34 cellular contexts compared by ENCODE assay signal in genomic region chr1:30229960-30230359, GRCh38.
"Had no signal": no experiment of that assay in that cellular context is flagged by ENCODE, and none has a peak within 500 bp of the region (broad histone marks: within the 10 kb centered on the region; RNA-seq: fewer than 3 reads in every experiment).

No MANE protein-coding gene starts in this region.

- H3K9me3 Mint-ChIP-seq: activated B cell treated with CpG ODN at 0.5 μM for 24 hours; activated CD4-positive, alpha-beta memory T cell treated with anti-CD3 and anti-CD28 coated beads, Interleukin-2, amount 10 ng/mL, durations not matched to agents 7 days and 5 days; activated CD4-positive, alpha-beta T cell treated with anti-CD3 and anti-CD28 coated beads, Interleukin-2, amount 10 ng/mL, durations not matched to agents 7 days and 5 days; activated naive CD4-positive, alpha-beta T cell treated with anti-CD3 and anti-CD28 coated beads, Interleukin-2, amount 10 ng/mL, durations not matched to agents 7 days and 5 days; activated naive CD4-positive, alpha-beta T cell treated with anti-CD3 and anti-CD28 coated beads, Interleukin-2, amount 50 U/mL, for 24 hours; activated naive CD8-positive, alpha-beta T cell treated with anti-CD3 and anti-CD28 coated beads, Interleukin-2, amount 10 ng/mL, durations not matched to agents 7 days and 5 days; activated naive CD8-positive, alpha-beta T cell treated with anti-CD3 and anti-CD28 coated beads, Interleukin-2, amount 50 U/mL, for 24 hours; activated T-cell treated with anti-CD3 and anti-CD28 coated beads, Interleukin-2, amount 50 U/mL, for 24 hours; activated T-helper 2 cell treated with anti-CD3 and anti-CD28 coated beads, Interferon-gamma antibody, Interleukin-2, Interleukin-4, amounts not matched to agents 10 μg/mL and 5 μg/mL and 100 μg/mL, durations not matched to agents 14 hours and 24 hours and 36 hours; brain; central memory CD8-positive, alpha-beta T cell had no signal

- H3K27ac Mint-ChIP-seq: activated B cell treated with CpG ODN at 0.5 μM for 24 hours; activated CD4-positive, alpha-beta memory T cell treated with anti-CD3 and anti-CD28 coated beads, Interleukin-2, amount 10 ng/mL, durations not matched to agents 7 days and 5 days; activated CD4-positive, alpha-beta T cell treated with anti-CD3 and anti-CD28 coated beads for 36 hours; activated CD8-positive, alpha-beta memory T cell treated with anti-CD3 and anti-CD28 coated beads, Interleukin-2, amount 10 ng/mL, durations not matched to agents 7 days and 5 days; activated CD8-positive, alpha-beta T cell treated with anti-CD3 and anti-CD28 coated beads, Interleukin-2, amount 10 ng/mL, durations not matched to agents 7 days and 5 days; activated naive CD4-positive, alpha-beta T cell treated with anti-CD3 and anti-CD28 coated beads, Interleukin-2, amount 10 ng/mL, durations not matched to agents 7 days and 5 days; activated naive CD4-positive, alpha-beta T cell treated with anti-CD3 and anti-CD28 coated beads, Interleukin-2, amount 50 U/mL, for 24 hours; activated naive CD8-positive, alpha-beta T cell; activated naive CD8-positive, alpha-beta T cell treated with anti-CD3 and anti-CD28 coated beads, Interleukin-2, amount 10 ng/mL, durations not matched to agents 7 days and 5 days; activated naive CD8-positive, alpha-beta T cell treated with anti-CD3 and anti-CD28 coated beads, Interleukin-2, amount 50 U/mL, for 24 hours; activated T-cell treated with anti-CD3 and anti-CD28 coated beads, Interleukin-2, amount 50 U/mL, for 24 hours; activated T-helper 2 cell treated with anti-CD3 and anti-CD28 coated beads, Interferon-gamma antibody, Interleukin-2, Interleukin-4, amounts not matched to agents 10 μg/mL and 5 μg/mL and 100 μg/mL, durations not matched to agents 14 hours and 24 hours and 36 hours; brain had no signal

- H3K27me3 ChIP-seq: ascending aorta, cardiac muscle cell had no signal

- H3K4me3 ChIP-seq: ascending aorta, cardiac muscle cell had no signal

- ATAC-seq: activated CD4-positive, alpha-beta T cell treated with anti-CD3 and anti-CD28 coated beads for 36 hours; activated CD8-positive, alpha-beta memory T cell treated with anti-CD3 and anti-CD28 coated beads, Interleukin-2, amount 10 ng/mL, durations not matched to agents 7 days and 5 days; activated CD8-positive, alpha-beta T cell treated with anti-CD3 and anti-CD28 coated beads, Interleukin-2, amount 10 ng/mL, durations not matched to agents 7 days and 5 days; activated naive CD8-positive, alpha-beta T cell treated with anti-CD3 and anti-CD28 coated beads, Interleukin-2, amount 50 U/mL, for 24 hours; T-helper 17 cell had no signal

- DNase-seq: activated B cell treated with CpG ODN at 0.5 μM for 24 hours; activated CD4-positive, alpha-beta memory T cell treated with anti-CD3 and anti-CD28 coated beads, Interleukin-2, amount 10 ng/mL, durations not matched to agents 7 days and 5 days; activated CD4-positive, alpha-beta T cell treated with anti-CD3 and anti-CD28 coated beads for 36 hours; activated CD4-positive, alpha-beta T cell treated with anti-CD3 and anti-CD28 coated beads for 48 hours; activated CD4-positive, alpha-beta T cell treated with anti-CD3 and anti-CD28 coated beads, Interleukin-2, amount 10 ng/mL, durations not matched to agents 7 days and 5 days; activated CD4-positive, alpha-beta T cell treated with anti-CD3 and anti-CD28 coated beads, Interleukin-2, amount 50 U/mL, for 48 hours; activated CD4-positive, CD25-positive, alpha-beta regulatory T cell treated with anti-CD3 and anti-CD28 coated beads, Interleukin-2, amount 50 U/mL, for 72 hours; activated CD8-positive, alpha-beta memory T cell treated with anti-CD3 and anti-CD28 coated beads for 24 hours; activated CD8-positive, alpha-beta memory T cell treated with anti-CD3 and anti-CD28 coated beads, Interleukin-2, amount 10 ng/mL, durations not matched to agents 7 days and 5 days; activated CD8-positive, alpha-beta memory T cell treated with anti-CD3 and anti-CD28 coated beads, Interleukin-2, amount 50 U/mL, for 48 hours; activated CD8-positive, alpha-beta T cell treated with anti-CD3 and anti-CD28 coated beads, Interleukin-2, amount 10 ng/mL, durations not matched to agents 7 days and 5 days; activated effector memory CD4-positive, alpha-beta T cell treated with Interleukin-2 at 50 U/mL for 16 hours; activated gamma-delta T cell; activated naive CD4-positive, alpha-beta T cell treated with anti-CD3 and anti-CD28 coated beads, Interleukin-2, amount 10 ng/mL, durations not matched to agents 7 days and 5 days; activated naive CD4-positive, alpha-beta T cell treated with Interleukin-2 at 50 U/mL for 16 hours; activated naive CD8-positive, alpha-beta T cell treated with anti-CD3 and anti-CD28 coated beads, Interleukin-2, amount 10 ng/mL, durations not matched to agents 7 days and 5 days; activated naive CD8-positive, alpha-beta T cell treated with anti-CD3 and anti-CD28 coated beads, Interleukin-2, amount 50 U/mL, for 24 hours; activated T-cell treated with anti-CD3 and anti-CD28 coated beads, Interleukin-2, amount 50 U/mL, for 24 hours; activated T-cell treated with anti-CD3 and anti-CD28 coated beads, Interleukin-2, amount 50 U/mL, for 48 hours; amygdala; anterior cingulate cortex; caudate nucleus; cerebellar nuclear complex; T-helper 17 cell had no signal

- H3K4me3 Mint-ChIP-seq: activated B cell treated with CpG ODN at 0.5 μM for 24 hours; activated CD4-positive, alpha-beta memory T cell treated with anti-CD3 and anti-CD28 coated beads, Interleukin-2, amount 10 ng/mL, durations not matched to agents 7 days and 5 days; activated CD4-positive, alpha-beta T cell treated with anti-CD3 and anti-CD28 coated beads for 36 hours; activated CD4-positive, alpha-beta T cell treated with anti-CD3 and anti-CD28 coated beads, Interleukin-2, amount 10 ng/mL, durations not matched to agents 7 days and 5 days; activated CD8-positive, alpha-beta memory T cell treated with anti-CD3 and anti-CD28 coated beads, Interleukin-2, amount 10 ng/mL, durations not matched to agents 7 days and 5 days; activated CD8-positive, alpha-beta T cell treated with anti-CD3 and anti-CD28 coated beads, Interleukin-2, amount 10 ng/mL, durations not matched to agents 7 days and 5 days; activated naive CD4-positive, alpha-beta T cell treated with anti-CD3 and anti-CD28 coated beads, Interleukin-2, amount 10 ng/mL, durations not matched to agents 7 days and 5 days; activated naive CD4-positive, alpha-beta T cell treated with anti-CD3 and anti-CD28 coated beads, Interleukin-2, amount 50 U/mL, for 24 hours; activated naive CD8-positive, alpha-beta T cell; activated naive CD8-positive, alpha-beta T cell treated with anti-CD3 and anti-CD28 coated beads, Interleukin-2, amount 10 ng/mL, durations not matched to agents 7 days and 5 days; activated naive CD8-positive, alpha-beta T cell treated with anti-CD3 and anti-CD28 coated beads, Interleukin-2, amount 50 U/mL, for 24 hours; activated T-cell treated with anti-CD3 and anti-CD28 coated beads, Interleukin-2, amount 50 U/mL, for 24 hours; brain; central memory CD8-positive, alpha-beta T cell; T-helper 17 cell had no signal

- H3K36me3 Mint-ChIP-seq: activated CD8-positive, alpha-beta memory T cell treated with anti-CD3 and anti-CD28 coated beads, Interleukin-2, amount 10 ng/mL, durations not matched to agents 7 days and 5 days; activated naive CD4-positive, alpha-beta T cell treated with anti-CD3 and anti-CD28 coated beads, Interleukin-2, amount 10 ng/mL, durations not matched to agents 7 days and 5 days; activated naive CD4-positive, alpha-beta T cell treated with anti-CD3 and anti-CD28 coated beads, Interleukin-2, amount 50 U/mL, for 24 hours; activated naive CD8-positive, alpha-beta T cell; activated naive CD8-positive, alpha-beta T cell treated with anti-CD3 and anti-CD28 coated beads, Interleukin-2, amount 10 ng/mL, durations not matched to agents 7 days and 5 days; brain had no signal

- H3K36me3 ChIP-seq: ascending aorta, cardiac muscle cell had no signal

- H3K4me1 Mint-ChIP-seq: activated B cell treated with CpG ODN at 0.5 μM for 24 hours; activated CD4-positive, alpha-beta memory T cell treated with anti-CD3 and anti-CD28 coated beads, Interleukin-2, amount 10 ng/mL, durations not matched to agents 7 days and 5 days; activated CD4-positive, alpha-beta T cell treated with anti-CD3 and anti-CD28 coated beads for 36 hours; activated CD4-positive, alpha-beta T cell treated with anti-CD3 and anti-CD28 coated beads, Interleukin-2, amount 10 ng/mL, durations not matched to agents 7 days and 5 days; activated CD8-positive, alpha-beta memory T cell treated with anti-CD3 and anti-CD28 coated beads, Interleukin-2, amount 10 ng/mL, durations not matched to agents 7 days and 5 days; activated naive CD4-positive, alpha-beta T cell treated with anti-CD3 and anti-CD28 coated beads, Interleukin-2, amount 10 ng/mL, durations not matched to agents 7 days and 5 days; activated naive CD4-positive, alpha-beta T cell treated with anti-CD3 and anti-CD28 coated beads, Interleukin-2, amount 50 U/mL, for 24 hours; activated naive CD8-positive, alpha-beta T cell treated with anti-CD3 and anti-CD28 coated beads, Interleukin-2, amount 10 ng/mL, durations not matched to agents 7 days and 5 days; activated naive CD8-positive, alpha-beta T cell treated with anti-CD3 and anti-CD28 coated beads, Interleukin-2, amount 50 U/mL, for 24 hours; brain; central memory CD8-positive, alpha-beta T cell; T-helper 17 cell had no signal

- H3K27ac ChIP-seq: ascending aorta, cardiac muscle cell, VCaP had no signal

- H3K4me1 ChIP-seq: ascending aorta had no signal

- H3K9me3 ChIP-seq: ascending aorta had no signal

- FAIRE-seq: bronchial epithelial cell, TTC549 had no signal
